In the genomic region with DNA sequence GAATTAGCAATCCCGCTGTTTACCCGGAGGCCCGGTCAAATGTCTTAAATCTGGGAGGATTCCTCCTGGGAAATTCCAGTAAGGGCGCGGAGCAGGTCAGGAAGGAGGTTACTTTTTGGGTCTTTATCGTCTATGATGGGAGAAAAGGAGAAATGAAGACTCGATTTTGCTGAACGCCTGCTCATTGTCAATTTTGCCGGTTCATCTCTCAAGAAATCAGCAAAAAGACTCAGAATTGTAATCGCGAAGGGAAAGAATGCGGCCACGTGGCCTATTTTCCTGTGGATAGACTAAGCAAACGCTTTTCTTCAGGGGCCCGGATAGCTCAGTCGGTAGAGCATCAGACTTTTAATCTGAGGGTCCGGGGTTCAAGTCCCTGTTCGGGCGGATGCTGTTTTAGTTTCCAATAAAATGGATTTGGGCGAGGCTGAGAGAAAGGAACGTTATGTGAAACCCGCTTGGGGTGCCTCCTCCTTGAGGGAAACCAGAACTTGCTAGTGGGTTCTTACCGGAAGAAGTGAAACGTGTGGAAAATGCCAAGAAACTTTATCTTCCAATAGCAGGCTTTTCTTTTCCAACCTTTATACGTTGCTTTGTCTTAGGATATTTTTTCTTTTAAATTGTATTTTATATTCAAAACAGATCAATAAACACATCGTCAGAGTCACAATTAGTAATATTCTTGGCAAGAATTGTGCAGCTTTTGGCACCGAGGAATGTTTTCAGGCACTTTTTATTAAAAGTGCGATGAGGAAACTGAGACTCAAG, we compare ENCODE assay signal across 8 cellular contexts. TPM values are rescaled to one million over a fixed set of nuclear protein-coding genes. Genes with fewer than 3 reads are reported as not detected.
DNase-seq lines count a peak whose midpoint lies in the region; ATAC-seq and TF ChIP-seq lines count a peak whose summit lies in the region.

No MANE protein-coding gene starts in this region.

- H2BK15ac ChIP-seq in mesenchymal stem cell (ENCODE audit: low read depth, poor library complexity, severe bottlenecking) = peak overlapping the region; percentile 26

- H2AFZ ChIP-seq in mesenchymal stem cell (ENCODE audit: low read depth, low read length) = peak overlapping the region; percentile 8

- H3K27ac ChIP-seq in dorsolateral prefrontal cortex = peak overlapping the region in 54 of 59 donors; percentile 14 to 83 (median 60)
- peak overlapping the region; percentile 89 for H3K27ac ChIP-seq in mesenchymal stem cell (ENCODE audit: low read length, poor library complexity, severe bottlenecking)

- no peaks in the 10 kb centered on the region for H3K4me1 ChIP-seq in mesenchymal stem cell (ENCODE audit: control insufficient read depth, insufficient read depth, low read depth, low read length)

- H3K4me2 ChIP-seq in mesenchymal stem cell (ENCODE audit: low read length, poor library complexity, severe bottlenecking) = peak overlapping the region; percentile 51

- H3K9ac ChIP-seq in mesenchymal stem cell (ENCODE audit: low read length) = peak overlapping the region; percentile 93

- no peaks in the 10 kb centered on the region for H3K9me3 ChIP-seq in mesenchymal stem cell (ENCODE audit: control insufficient read depth, low read length)

- peak overlapping the region; percentile 42 for H2BK120ac ChIP-seq in mesenchymal stem cell (ENCODE audit: low read depth, low read length)

- H3K79me1 ChIP-seq in mesenchymal stem cell (replicated peaks; ENCODE audit: low read length, poor library complexity, severe bottlenecking) = no peaks in the 10 kb centered on the region

- no peak overlapping the region for H4K8ac ChIP-seq in mesenchymal stem cell (ENCODE audit: low read length)

- no peaks in the 10 kb centered on the region for H3K36me3 ChIP-seq in mesenchymal stem cell (ENCODE audit: control insufficient read depth in 1 of 2, insufficient read depth in 2 of 2, low read depth in 1 of 2, low read length in 2 of 2)

- H3K27me3 ChIP-seq in dorsolateral prefrontal cortex (no peaks in the 10 kb centered on the region), mesenchymal stem cell (ENCODE audit: control insufficient read depth in 1 of 2, insufficient read depth in 1 of 2, low read length in 2 of 2) (no peaks in the 10 kb centered on the region)

- peak overlapping the region; percentile 46 for H2BK5ac ChIP-seq in mesenchymal stem cell (ENCODE audit: low read depth, low read length, poor library complexity, severe bottlenecking)

- H3K14ac ChIP-seq in mesenchymal stem cell (ENCODE audit: low read length in 2 of 2) = no peak overlapping the region

- H4K91ac ChIP-seq in mesenchymal stem cell (ENCODE audit: low read length) = no peak overlapping the region

- H2AK5ac ChIP-seq in mesenchymal stem cell (ENCODE audit: low read length, severe bottlenecking) = no peak overlapping the region

- DNase-seq in AG09319 (ENCODE audit: extremely low read depth, low read depth) = peak; percentile 80
- peak; percentile 38 for DNase-seq in NCI-H2227 treated with DMSO at 0.1 percent for 48 hours (lab: John Stamatoyannopoulos, UW)
- DNase-seq in activated CD4-positive, alpha-beta T cell treated with anti-CD3 and anti-CD28 coated beads for 48 hours = peak; percentile 90
- peak in 9 of 10 donors; percentile 50 to 79 (median 65) for DNase-seq in dorsolateral prefrontal cortex
- DNase-seq in mesenchymal stem cell = peak; percentile 89
- DNase-seq in stimulated activated CD8-positive, alpha-beta memory T cell treated with anti-CD3 and anti-CD28 coated beads, Interleukin-15, amount 100 ng/mL, for 48 hours (ENCODE audit: low read depth in 2 of 2) = peak; percentile 63 to 65

- peak overlapping the region; percentile 46 to 75 for H3K18ac ChIP-seq in mesenchymal stem cell (ENCODE audit: low read depth in 1 of 2, low read length in 2 of 2)

- intact Hi-C loops in dorsolateral prefrontal cortex (cut with DNase I) = loop anchor here in 1 of 2 donors (5.0 kb wide), 2 partner anchors 56 to 251 kb away; no protein-coding TSS in a partner anchor

- no peak overlapping the region for H2BK12ac ChIP-seq in mesenchymal stem cell (ENCODE audit: low read length in 2 of 2)

- TF ChIP-seq CTCF in AG09319 (IDR thresholded peaks at IDR 0.05; ENCODE audit: low read depth, low read length) (no peak), dorsolateral prefrontal cortex (IDR thresholded peaks at IDR 0.05 in 54 of 56, conservative IDR thresholded peaks at IDR 0.05 in 2 of 56; ENCODE audit: low read depth in 1 of 56, partially characterized antibody in 56 of 56) (peak in 2 of 56 donors; percentile 11 to 14)

- H3K4ac ChIP-seq in mesenchymal stem cell (ENCODE audit: low read depth in 1 of 2, low read length in 2 of 2) = peak overlapping the region in 1 of 2 experiments; percentile 8

- no peak overlapping the region for H3K23ac ChIP-seq in mesenchymal stem cell (ENCODE audit: low read length in 2 of 2)

- WGBS in mesenchymal stem cell = 3% methylated on average over 25 of the region's 28 CpGs

- ATAC-seq in GM21717 (IDR thresholded peaks at IDR 0.05; ENCODE audit: unreplicated experiment) (peak; percentile 24), GM18867 (IDR thresholded peaks at IDR 0.05; ENCODE audit: unreplicated experiment) (no peak)

- peak overlapping the region; percentile 35 to 83 (median 60) for H3K4me3 ChIP-seq in dorsolateral prefrontal cortex
- peak overlapping the region; percentile 42 to 90 for H3K4me3 ChIP-seq in mesenchymal stem cell (ENCODE audit: insufficient read depth in 1 of 2, low read depth in 1 of 2, low read length in 2 of 2)

RNA-seq across cellular contexts. Expression of a gene that starts 45.0 kb away (rescaled TPM):
- total RNA-seq in dorsolateral prefrontal cortex = under 1 TPM in 1 of 120 experiments, not detected in 119; 0.10 TPM
- polyA plus RNA-seq in mesenchymal stem cell (2013, experiment 1 of 2) = not detected
- polyA plus RNA-seq in mesenchymal stem cell (2013, experiment 2 of 2) = not detected

RNA-seq across cellular contexts. Expression of a gene that starts 52.9 kb away (rescaled TPM):
- not detected for total RNA-seq in dorsolateral prefrontal cortex
- not detected for polyA plus RNA-seq in mesenchymal stem cell (2013, experiment 1 of 2)
- polyA plus RNA-seq in mesenchymal stem cell (2013, experiment 2 of 2) = not detected

RNA-seq across cellular contexts. Expression of a gene that starts 59.3 kb away (rescaled TPM):
- total RNA-seq in dorsolateral prefrontal cortex = 10 to 100 TPM; 30.7 to 54.6 (median 42.6) TPM
- 25.4 TPM for polyA plus RNA-seq in mesenchymal stem cell (2013, experiment 1 of 2)
- 25.0 TPM for polyA plus RNA-seq in mesenchymal stem cell (2013, experiment 2 of 2)

Comparison
In these comparisons a context has a peak if more than half of its experiments do, and no peak if none do; other contexts are left out.
1. DNase-seq: peak in every context shown above with its lines; median percentile 90 in activated CD4-positive, alpha-beta T cell treated with anti-CD3 and anti-CD28 coated beads for 48 hours; 89 in mesenchymal stem cell; 80 in AG09319; 65 in dorsolateral prefrontal cortex; 64 in stimulated activated CD8-positive, alpha-beta memory T cell treated with anti-CD3 and anti-CD28 coated beads, Interleukin-15, amount 100 ng/mL, for 48 hours; 38 in NCI-H2227 treated with DMSO at 0.1 percent for 48 hours.